Comparison of ENCODE assay signal across 8 cellular contexts in the genomic region with DNA sequence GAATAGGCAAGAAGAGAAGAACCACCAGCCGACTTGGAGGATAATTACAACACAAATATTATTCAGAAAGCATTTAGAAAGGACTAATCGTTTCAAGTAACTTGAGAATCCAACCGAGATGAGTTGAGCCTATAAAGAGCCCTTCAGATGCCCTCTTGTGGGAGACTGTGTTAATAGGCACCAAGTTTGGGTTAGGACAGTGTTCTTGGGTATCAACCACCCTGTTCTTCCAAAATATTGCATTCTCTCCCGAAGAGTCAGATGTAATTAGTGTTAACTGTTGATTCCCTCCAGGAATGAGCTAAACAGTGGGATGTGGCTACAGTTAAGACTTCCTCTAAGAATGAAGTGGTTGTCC.
A peak's percentile ranks its signal among the peaks of the same experiment; 100 is the strongest.
DNase-seq lines count a peak whose midpoint lies in the region; ATAC-seq lines count a peak whose summit lies in the region.

No MANE protein-coding gene starts in this region.

- ATAC-seq in HG03342 (IDR thresholded peaks at IDR 0.05; ENCODE audit: unreplicated experiment) (no peak), GM21576 (IDR thresholded peaks at IDR 0.05; ENCODE audit: unreplicated experiment) (no peak), GM21528 (IDR thresholded peaks at IDR 0.05; ENCODE audit: low FRiP score, unreplicated experiment) (no peak)

- no peak overlapping the region for H3K4me3 Mint-ChIP-seq in activated naive CD8-positive, alpha-beta T cell
- H3K4me3 Mint-ChIP-seq in activated naive CD8-positive, alpha-beta T cell treated with anti-CD3 and anti-CD28 coated beads for 36 hours: no peak overlapping the region

- no peaks in the 10 kb centered on the region for H3K9me3 Mint-ChIP-seq in activated naive CD8-positive, alpha-beta T cell (ENCODE audit: low read depth)
- peaks cover 3% of the 10 kb centered on the region for H3K9me3 Mint-ChIP-seq in activated naive CD8-positive, alpha-beta T cell treated with anti-CD3 and anti-CD28 coated beads for 36 hours

- H3K27me3 Mint-ChIP-seq in activated naive CD8-positive, alpha-beta T cell: no peaks in the 10 kb centered on the region
- no peaks in the 10 kb centered on the region for H3K27me3 Mint-ChIP-seq in activated naive CD8-positive, alpha-beta T cell treated with anti-CD3 and anti-CD28 coated beads for 36 hours

- DNase-seq in activated naive CD8-positive, alpha-beta T cell treated with anti-CD3 and anti-CD28 coated beads for 36 hours: no peak
- peak; percentile 71 for DNase-seq in NCI-H524 treated with DMSO at 0.1 percent for 48 hours (lab: John Stamatoyannopoulos, UW)
- peak; percentile 50 for DNase-seq in epidermal melanocyte (ENCODE audit: insufficient read length, low spot score)
- peak; percentile 15 for DNase-seq in non-pigmented ciliary epithelial cell (ENCODE audit: low read depth)

- H3K36me3 Mint-ChIP-seq in activated naive CD8-positive, alpha-beta T cell: peaks cover 10% of the 10 kb centered on the region
- H3K36me3 Mint-ChIP-seq in activated naive CD8-positive, alpha-beta T cell treated with anti-CD3 and anti-CD28 coated beads for 36 hours: peaks cover 20% of the 10 kb centered on the region

- H3K27ac Mint-ChIP-seq in activated naive CD8-positive, alpha-beta T cell: peak overlapping the region; percentile 50
- no peak overlapping the region for H3K27ac Mint-ChIP-seq in activated naive CD8-positive, alpha-beta T cell treated with anti-CD3 and anti-CD28 coated beads for 36 hours

- peaks cover 8% of the 10 kb centered on the region for H3K4me1 Mint-ChIP-seq in activated naive CD8-positive, alpha-beta T cell (ENCODE audit: low read depth)
- H3K4me1 Mint-ChIP-seq in activated naive CD8-positive, alpha-beta T cell treated with anti-CD3 and anti-CD28 coated beads for 36 hours: peaks cover 4% of the 10 kb centered on the region
